21 cellular contexts compared by ENCODE assay signal in the genomic region with DNA sequence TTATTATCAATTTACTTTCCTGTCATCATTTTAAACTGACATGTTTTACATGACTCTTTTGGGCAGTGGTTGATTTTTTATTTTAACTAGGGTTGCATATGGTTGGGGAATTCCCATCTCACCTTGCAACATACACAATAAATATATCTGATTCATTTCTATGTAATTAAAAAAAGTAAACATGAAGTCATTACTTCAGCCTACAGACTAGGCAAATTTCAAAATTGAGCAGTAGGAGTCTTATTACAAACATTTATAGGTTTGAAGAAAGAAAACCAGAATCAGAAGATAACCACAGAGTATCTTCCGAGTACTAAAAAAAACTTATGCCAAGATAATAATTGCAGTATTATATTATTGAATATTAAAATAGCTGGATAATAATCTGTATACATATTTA.
DNase-seq lines count a peak whose midpoint lies in the region; ATAC-seq, FAIRE-seq and TF ChIP-seq lines count a peak whose summit lies in the region.
"Had no signal": no experiment of that assay in that cellular context is flagged by ENCODE, and none has a peak within 500 bp of the region (broad histone marks: within the 10 kb centered on the region; RNA-seq: fewer than 3 reads in every experiment).

No MANE protein-coding gene starts in this region.

- no TSS peak for BruUV-seq in HCT116 (replicated peaks; lab: Mats Ljungman, UMichigan)
- BruUV-seq in PC-3 (replicated peaks; lab: Mats Ljungman, UMichigan) = no TSS peak

- H3K4me3 ChIP-seq in HCT116 (replicated peaks in 1 of 2; ENCODE audit: low read depth in 1 of 2, low read length in 2 of 2) = no peak overlapping the region
- H3K4me3 ChIP-seq in PC-3 (ENCODE audit: low read length) = no peak overlapping the region
- H3K4me3 ChIP-seq in epithelial cell of esophagus (ENCODE audit: low read length) = no peak overlapping the region
- no peak overlapping the region for H3K4me3 ChIP-seq in small intestine (ENCODE audit: low read depth in 1 of 2, low read length in 2 of 2)
- H3K4me3 ChIP-seq: A549; BLaER1 treated with 17β-estradiol and CSF1 and Interleukin-3, amounts not matched to agents 10 nM and 100 nM had no signal

- H3K27ac ChIP-seq in HCT116 (ENCODE audit: low read depth, low read length) (no peak overlapping the region), PC-3 (ENCODE audit: low read length) (no peak overlapping the region), small intestine (ENCODE audit: low read depth in 1 of 2, low read length in 1 of 2) (no peak overlapping the region)
- H3K27ac ChIP-seq: 22Rv1; A549; BLaER1 treated with 17β-estradiol and CSF1 and Interleukin-3, amounts not matched to agents 10 nM and 100 nM; C4-2B had no signal

- no peaks in the 10 kb centered on the region for H4K20me1 ChIP-seq in HCT116 (ENCODE audit: insufficient read depth)
- no peaks in the 10 kb centered on the region for H4K20me1 ChIP-seq in PC-3 (ENCODE audit: low read length)
- H4K20me1 ChIP-seq: BLaER1 treated with 17β-estradiol and CSF1 and Interleukin-3, amounts not matched to agents 10 nM and 100 nM had no signal

- peak; percentile 5 for FAIRE-seq in small intestine (lab: Jason Lieb, UNC)
- FAIRE-seq: A549, D721Med, GM12891, GM19239 had no signal

- POLR2A ChIA-PET in HCT116 (lab: Charles Lee) = no interaction called here
- POLR2A ChIA-PET in PC-3 (lab: Charles Lee; ENCODE audit: unreplicated experiment) = no interaction called here

- no peak for TF ChIP-seq POLR2A in HCT116 (IDR thresholded peaks at IDR 0.05; ENCODE audit: borderline replicate concordance, extremely low read depth, insufficient read depth, insufficient read length)

- RAD21 ChIA-PET in HCT116 (lab: Charles Lee; ENCODE audit: low non-redundant PET in 1 of 2, low total read pairs in 2 of 2, uncharacterized antibody in 2 of 2, unreplicated experiment in 2 of 2) = no interaction called here

- H3K27me3 ChIP-seq in HCT116 (ENCODE audit: insufficient read depth, low read length) (no peaks in the 10 kb centered on the region), PC-3 (ENCODE audit: low read length) (no peaks in the 10 kb centered on the region), small intestine (ENCODE audit: control insufficient read depth in 2 of 2, insufficient read depth in 2 of 2, low read length in 2 of 2) (no peaks in the 10 kb centered on the region)
- H3K27me3 ChIP-seq: BLaER1 treated with 17β-estradiol and CSF1 and Interleukin-3, amounts not matched to agents 10 nM and 100 nM had no signal

- DNase-seq in HCT116 (ENCODE audit: low read depth, low spot score) (no peak), PC-3 (peak; percentile 25), epithelial cell of esophagus (ENCODE audit: low read depth) (peak; percentile 38), small intestine (no peak), GM19240 (ENCODE audit: insufficient read length, low spot score) (no peak), Kasumi-1 (lab: John Stamatoyannopoulos, UW) (no peak)
- DNase-seq: AML-193; Caco-2; Calu3; CD4-positive, alpha-beta T cell; CD8-positive, alpha-beta T cell; DMS79 treated with DMSO at 0.1 percent for 48 hours; GF-D8 had no signal

- H3K9me2 ChIP-seq in HCT116 (ENCODE audit: insufficient read depth) (no peaks in the 10 kb centered on the region), PC-3 (replicated peaks; ENCODE audit: low read length) (no peaks in the 10 kb centered on the region)

- H3K4me1 ChIP-seq in HCT116 (ENCODE audit: control insufficient read depth in 1 of 2, insufficient read depth in 2 of 2, low read length in 2 of 2) (no peaks in the 10 kb centered on the region), PC-3 (ENCODE audit: insufficient read depth, low read length) (peaks cover 4% of the 10 kb centered on the region; the same call in 1 of the 2 replicates), small intestine (ENCODE audit: control insufficient read depth in 2 of 2, insufficient read depth in 1 of 2, low read depth in 1 of 2, low read length in 1 of 2) (no peaks in the 10 kb centered on the region)
- H3K4me1 ChIP-seq: A549, Caco-2 had no signal

- H3K9ac ChIP-seq in HCT116 (ENCODE audit: low read length) (no peak overlapping the region), PC-3 (ENCODE audit: low read length) (no peak overlapping the region)
- H3K9ac ChIP-seq: BLaER1 treated with 17β-estradiol and CSF1 and Interleukin-3, amounts not matched to agents 10 nM and 100 nM had no signal

- peak overlapping the region; percentile 3 for H2AFZ ChIP-seq in HCT116 (ENCODE audit: low read depth, low read length, poor library complexity, severe bottlenecking)
- H2AFZ ChIP-seq in PC-3 (ENCODE audit: low read length) = no peak overlapping the region

- H3K79me2 ChIP-seq in HCT116 (ENCODE audit: insufficient read depth, low read length) (no peaks in the 10 kb centered on the region), PC-3 (ENCODE audit: low read length) (no peaks in the 10 kb centered on the region)

- WGBS in small intestine, 3 donors = 88 to 95% (median 93%) methylated on average over 1 of the region's 1 CpG

- no peak for TF ChIP-seq RAD21 in HCT116 (IDR thresholded peaks at IDR 0.05; ENCODE audit: low read depth)

- H3K4me2 ChIP-seq in HCT116 (ENCODE audit: low read length) (no peak overlapping the region), PC-3 (ENCODE audit: low read length) (no peak overlapping the region)
- H3K4me2 ChIP-seq: A549; BLaER1 treated with 17β-estradiol and CSF1 and Interleukin-3, amounts not matched to agents 10 nM and 100 nM had no signal

- H3K9me3 ChIP-seq in HCT116 (ENCODE audit: control insufficient read depth in 1 of 2, insufficient read depth in 1 of 2, low read depth in 1 of 2, low read length in 2 of 2) = no peaks in the 10 kb centered on the region
- no peaks in the 10 kb centered on the region for H3K9me3 ChIP-seq in PC-3 (ENCODE audit: low read length)
- H3K9me3 ChIP-seq in small intestine (ENCODE audit: control insufficient read depth, low read depth) = no peaks in the 10 kb centered on the region
- H3K9me3 ChIP-seq: A549, Caco-2 had no signal

- intact Hi-C loops in HCT116 (cut with micrococcal nuclease) = no loop called here
- intact Hi-C loops in PC-3 (cut with micrococcal nuclease) = no loop called here

- H3F3A ChIP-seq in PC-3 (ENCODE audit: low read length, unreplicated experiment) = no peaks in the 10 kb centered on the region

- ATAC-seq in HCT116 = no peak
- peak; percentile 92 for ATAC-seq in PC-3
- no peak for ATAC-seq in GM21528 (IDR thresholded peaks at IDR 0.05; ENCODE audit: low FRiP score, unreplicated experiment)
- ATAC-seq: A549; CD8-positive, alpha-beta T cell had no signal

- CTCF ChIA-PET in HCT116 (lab: Charles Lee) = no interaction called here
- CTCF ChIA-PET in PC-3 (lab: Charles Lee) = no interaction called here

- H3K36me3 ChIP-seq in HCT116 (ENCODE audit: control insufficient read depth in 1 of 2, insufficient read depth in 2 of 2, low read length in 2 of 2) = no peaks in the 10 kb centered on the region
- no peaks in the 10 kb centered on the region for H3K36me3 ChIP-seq in PC-3 (ENCODE audit: low read depth, low read length)
- no peaks in the 10 kb centered on the region for H3K36me3 ChIP-seq in small intestine (ENCODE audit: control insufficient read depth in 2 of 2, insufficient read depth in 2 of 2, low read length in 2 of 2)
- H3K36me3 ChIP-seq: BLaER1 treated with 17β-estradiol and CSF1 and Interleukin-3, amounts not matched to agents 10 nM and 100 nM had no signal

- TF ChIP-seq CTCF in HCT116 (IDR thresholded peaks at IDR 0.05 in 2 of 3, conservative IDR thresholded peaks at IDR 0.05 in 1 of 3; ENCODE audit: borderline replicate concordance in 1 of 3, insufficient read depth in 1 of 3, low read depth in 2 of 3, low read length in 2 of 3) (no peak), PC-3 (conservative IDR thresholded peaks at IDR 0.05; ENCODE audit: low read depth, low read length) (no peak), epithelial cell of esophagus (IDR thresholded peaks at IDR 0.05; ENCODE audit: insufficient read depth, low read depth, low read length, missing control alignments) (no peak)

TF ChIP-seq in HCT116, 20 proteins besides CTCF, POLR2A, EP300 and RAD21 (continues in another document):
- TF ChIP-seq ZNF274 (IDR thresholded peaks at IDR 0.05; ENCODE audit: low read depth, low read length) = no peak
- no peak for TF ChIP-seq CEBPB (IDR thresholded peaks at IDR 0.05; ENCODE audit: low read depth)
- TF ChIP-seq ELF1 (IDR thresholded peaks at IDR 0.05; ENCODE audit: borderline replicate concordance, low read depth) = no peak
- TF ChIP-seq SP1 (IDR thresholded peaks at IDR 0.05; ENCODE audit: low read depth) = no peak
- TF ChIP-seq YY1 (IDR thresholded peaks at IDR 0.05; ENCODE audit: extremely low read depth, insufficient replicate concordance, low read depth, low read length) = no peak
- TF ChIP-seq, protein P1, sequence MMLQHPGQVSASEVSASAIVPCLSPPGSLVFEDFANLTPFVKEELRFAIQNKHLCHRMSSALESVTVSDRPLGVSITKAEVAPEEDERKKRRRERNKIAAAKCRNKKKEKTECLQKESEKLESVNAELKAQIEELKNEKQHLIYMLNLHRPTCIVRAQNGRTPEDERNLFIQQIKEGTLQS (IDR thresholded peaks at IDR 0.05) = no peak
- TF ChIP-seq ZFX (IDR thresholded peaks at IDR 0.05) = no peak
- no peak for TF ChIP-seq SRF (IDR thresholded peaks at IDR 0.05; ENCODE audit: low read depth)
- no peak for TF ChIP-seq EGR1 (IDR thresholded peaks at IDR 0.05; ENCODE audit: low read depth)
- TF ChIP-seq, protein P2, sequence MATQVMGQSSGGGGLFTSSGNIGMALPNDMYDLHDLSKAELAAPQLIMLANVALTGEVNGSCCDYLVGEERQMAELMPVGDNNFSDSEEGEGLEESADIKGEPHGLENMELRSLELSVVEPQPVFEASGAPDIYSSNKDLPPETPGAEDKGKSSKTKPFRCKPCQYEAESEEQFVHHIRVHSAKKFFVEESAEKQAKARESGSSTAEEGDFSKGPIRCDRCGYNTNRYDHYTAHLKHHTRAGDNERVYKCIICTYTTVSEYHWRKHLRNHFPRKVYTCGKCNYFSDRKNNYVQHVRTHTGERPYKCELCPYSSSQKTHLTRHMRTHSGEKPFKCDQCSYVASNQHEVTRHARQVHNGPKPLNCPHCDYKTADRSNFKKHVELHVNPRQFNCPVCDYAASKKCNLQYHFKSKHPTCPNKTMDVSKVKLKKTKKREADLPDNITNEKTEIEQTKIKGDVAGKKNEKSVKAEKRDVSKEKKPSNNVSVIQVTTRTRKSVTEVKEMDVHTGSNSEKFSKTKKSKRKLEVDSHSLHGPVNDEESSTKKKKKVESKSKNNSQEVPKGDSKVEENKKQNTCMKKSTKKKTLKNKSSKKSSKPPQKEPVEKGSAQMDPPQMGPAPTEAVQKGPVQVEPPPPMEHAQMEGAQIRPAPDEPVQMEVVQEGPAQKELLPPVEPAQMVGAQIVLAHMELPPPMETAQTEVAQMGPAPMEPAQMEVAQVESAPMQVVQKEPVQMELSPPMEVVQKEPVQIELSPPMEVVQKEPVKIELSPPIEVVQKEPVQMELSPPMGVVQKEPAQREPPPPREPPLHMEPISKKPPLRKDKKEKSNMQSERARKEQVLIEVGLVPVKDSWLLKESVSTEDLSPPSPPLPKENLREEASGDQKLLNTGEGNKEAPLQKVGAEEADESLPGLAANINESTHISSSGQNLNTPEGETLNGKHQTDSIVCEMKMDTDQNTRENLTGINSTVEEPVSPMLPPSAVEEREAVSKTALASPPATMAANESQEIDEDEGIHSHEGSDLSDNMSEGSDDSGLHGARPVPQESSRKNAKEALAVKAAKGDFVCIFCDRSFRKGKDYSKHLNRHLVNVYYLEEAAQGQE (IDR thresholded peaks at IDR 0.05; ENCODE audit: low read depth) = no peak

Comparison
In these comparisons a context has a peak if more than half of its experiments do, and no peak if none do; other contexts are left out.
1. DNase-seq: peak in PC-3 (single experiment) and epithelial cell of esophagus (single experiment); none in HCT116 (single experiment), small intestine (single experiment), GM19240 (single experiment) and Kasumi-1 (0 of 2).